In genomic region chr11:44695169-44695833, GRCh38 we compare ENCODE assay signal across 16 cellular contexts. TPM values are rescaled to one million over a fixed set of nuclear protein-coding genes. Genes with fewer than 3 reads are reported as not detected.
DNase-seq lines count a peak whose midpoint lies in the region; ATAC-seq and TF ChIP-seq lines count a peak whose summit lies in the region.
"Had no signal": no experiment of that assay in that cellular context is flagged by ENCODE, and none has a peak within 500 bp of the region (broad histone marks: within the 10 kb centered on the region; RNA-seq: fewer than 3 reads in every experiment).

No MANE protein-coding gene starts in this region.

- TF ChIP-seq CTCF in A673 (conservative IDR thresholded peaks at IDR 0.05; ENCODE audit: low read depth, low read length) (no peak), GM23338 (conservative IDR thresholded peaks at IDR 0.05; ENCODE audit: low read depth in 2 of 2) (no peak), BE2C (IDR thresholded peaks at IDR 0.05; ENCODE audit: low read depth, low read length) (no peak), ovary (IDR thresholded peaks at IDR 0.05) (no peak)

- no peak overlapping the region for H3K27ac Mint-ChIP-seq in GM23338

- H2AFZ ChIP-seq in GM23338 = peak overlapping the region; percentile 63; the same call in 1 of the 2 replicates

- DNase-seq in A673 (ENCODE audit: low spot score) = peak; percentile 35
- no peak for DNase-seq in GM23338 (ENCODE audit: low spot score)
- peak; percentile 45 for DNase-seq in SK-N-DZ (ENCODE audit: low spot score)
- peak; percentile 58 for DNase-seq in ecto neural progenitor cell (ENCODE audit: low spot score)
- DNase-seq in BE2C = no peak
- no peak for DNase-seq in NK-92 (lab: John Stamatoyannopoulos, UW; ENCODE audit: unreplicated experiment)
- no peak for DNase-seq in ovary
- DNase-seq: ACHN, AML-193, Calu3, DMS79, KBM-7, NCI-H1417 treated with DMSO at 0.1 percent for 48 hours, NCI-H1930, NCI-H446 treated with DMSO at 0.1 percent for 48 hours had no signal

- H3K36me3 Mint-ChIP-seq in GM23338 (ENCODE audit: low read depth) = no peaks in the 10 kb centered on the region

- H3K27me3 ChIP-seq in A673 (replicated peaks; ENCODE audit: insufficient read depth, low read depth, low read length, poor library complexity) (no peaks in the 10 kb centered on the region), GM23338 (ENCODE audit: insufficient read depth) (no peaks in the 10 kb centered on the region), BE2C (no peaks in the 10 kb centered on the region), ovary (no peaks in the 10 kb centered on the region)

- CTCF ChIA-PET in A673 (lab: Charles Lee) = no interaction called here

- H3K4me1 Mint-ChIP-seq in GM23338 = peaks cover 4% of the 10 kb centered on the region

- peaks cover 1% of the 10 kb centered on the region for H3K27me3 Mint-ChIP-seq in GM23338 (ENCODE audit: insufficient read depth, low read depth, poor library complexity)

- H3K4me3 Mint-ChIP-seq in GM23338 = no peak overlapping the region

- H3K4me3 ChIP-seq in A673 (ENCODE audit: low read depth, low read length, poor library complexity, severe bottlenecking) = no peak overlapping the region
- H3K4me3 ChIP-seq in GM23338 = no peak overlapping the region
- H3K4me3 ChIP-seq in BE2C (ENCODE audit: low read depth, low read length) = no peak overlapping the region
- H3K4me3 ChIP-seq in ovary = no peak overlapping the region

- BruUV-seq in A673 (replicated peaks; lab: Mats Ljungman, UMichigan) = no TSS peak

- H3K36me3 ChIP-seq in A673 (ENCODE audit: insufficient read depth, low read length, poor library complexity, severe bottlenecking) (no peaks in the 10 kb centered on the region), GM23338 (ENCODE audit: insufficient read depth) (no peaks in the 10 kb centered on the region), BE2C (no peaks in the 10 kb centered on the region), ovary (no peaks in the 10 kb centered on the region)

- 71 to 77% (median 71%) methylated on average over 4 of the region's 4 CpGs for WGBS in ovary, 3 donors

- H3K4me2 ChIP-seq in GM23338 = no peak overlapping the region

- H3K79me2 ChIP-seq in GM23338 (replicated peaks; ENCODE audit: insufficient read depth) = no peaks in the 10 kb centered on the region

- no peak for TF ChIP-seq EP300 in ovary (IDR thresholded peaks at IDR 0.05)

- H3K9me3 ChIP-seq in A673 (ENCODE audit: low read depth, low read length, poor library complexity, severe bottlenecking) = no peaks in the 10 kb centered on the region
- no peaks in the 10 kb centered on the region for H3K9me3 ChIP-seq in BE2C
- H3K9me3 ChIP-seq in ovary = no peaks in the 10 kb centered on the region

- no peaks in the 10 kb centered on the region for H3F3A ChIP-seq in GM23338 (replicated peaks; ENCODE audit: low read depth)

- no peaks in the 10 kb centered on the region for H3K9me3 Mint-ChIP-seq in GM23338

- no peak for TF ChIP-seq POLR2A in ovary (IDR thresholded peaks at IDR 0.05)

- no peaks in the 10 kb centered on the region for H4K20me1 ChIP-seq in GM23338 (replicated peaks; ENCODE audit: insufficient read depth)

- no peak overlapping the region for H3K27ac ChIP-seq in A673 (ENCODE audit: low read depth, low read length, poor library complexity, severe bottlenecking)
- no peak overlapping the region for H3K27ac ChIP-seq in GM23338 (ENCODE audit: low read depth)
- H3K27ac ChIP-seq in ovary = no peak overlapping the region

- POLR2A ChIA-PET in A673 (lab: Charles Lee; ENCODE audit: low non-redundant PET) = no interaction called here

- intact Hi-C loops in A673 (cut with micrococcal nuclease; ENCODE audit: unreplicated experiment) = no loop called here
- intact Hi-C loops in ovary (cut with DNase I) = no loop called here

- ATAC-seq in GM23338 (no peak), HG02852 (IDR thresholded peaks at IDR 0.05; ENCODE audit: unreplicated experiment) (no peak)

- H3K4me1 ChIP-seq in A673 (ENCODE audit: insufficient read depth, low read length, poor library complexity, severe bottlenecking) = no peaks in the 10 kb centered on the region
- no peaks in the 10 kb centered on the region for H3K4me1 ChIP-seq in GM23338 (ENCODE audit: insufficient read depth)
- peaks cover 14% of the 10 kb centered on the region for H3K4me1 ChIP-seq in BE2C
- H3K4me1 ChIP-seq in ovary (ENCODE audit: insufficient read depth) = no peaks in the 10 kb centered on the region

- no peaks in the 10 kb centered on the region for H3K9me2 ChIP-seq in GM23338 (ENCODE audit: insufficient read depth)

TF ChIP-seq in GM23338, 12 proteins besides CTCF, POLR2A, EP300 and RAD21 (continues in another document):
- no peak for TF ChIP-seq ZNF114 (CRISPR knock-in tag; IDR thresholded peaks at IDR 0.05)
- no peak for TF ChIP-seq STAT1 (IDR thresholded peaks at IDR 0.05; ENCODE audit: unreplicated experiment)
- TF ChIP-seq ETS1 (IDR thresholded peaks at IDR 0.05) = no peak
- TF ChIP-seq JUNB (IDR thresholded peaks at IDR 0.05; ENCODE audit: unreplicated experiment) = no peak
- no peak for TF ChIP-seq POLR2AphosphoS5 (IDR thresholded peaks at IDR 0.05; ENCODE audit: low read depth)
- no peak for TF ChIP-seq NANOG (IDR thresholded peaks at IDR 0.05; ENCODE audit: borderline replicate concordance)
- no peak for TF ChIP-seq CREB1 (CRISPR knock-in tag; IDR thresholded peaks at IDR 0.05; ENCODE audit: low read depth)
- TF ChIP-seq EZH2phosphoT487 (IDR thresholded peaks at IDR 0.05; ENCODE audit: unreplicated experiment) = no peak
- no peak for TF ChIP-seq EZH2 (IDR thresholded peaks at IDR 0.05; ENCODE audit: low read depth, unreplicated experiment)
- TF ChIP-seq ZNF331 (CRISPR knock-in tag; IDR thresholded peaks at IDR 0.05; ENCODE audit: low read depth) = no peak
- TF ChIP-seq REST (IDR thresholded peaks at IDR 0.05; ENCODE audit: unreplicated experiment) = no peak

RNA-seq across cellular contexts. Expression of gene TSPAN18, which starts 31.5 kb away (rescaled TPM):
- 2.8 and 5.8 TPM in 2 replicates for total RNA-seq in A673 (2021)
- total RNA-seq in GM23338 (2014; rRNA removed; shearing (Covaris generic)) = 10.6 and 12.0 TPM in 2 replicates
- polyA plus RNA-seq in GM23338 (2016; fragmentation: Nextera tagmentation; extraction: Ambion mirVana) = 5.8 and 6.0 TPM in 2 replicates
- polyA plus RNA-seq in SK-N-DZ (2014; cell fraction: cytosol; rRNA removed) = 9.8 and 15.7 TPM in 2 replicates
- polyA plus RNA-seq in SK-N-DZ (2014; cell fraction: nucleus; rRNA removed) = 6.9 and 15.7 TPM in 2 replicates
- 12.5 TPM for polyA plus RNA-seq in BE2C (2012; ENCODE audit: insufficient read depth, insufficient read length, low read depth)
- 10 to 100 TPM in 4 of 7 donors, 1 to 10 TPM in 3; 2.1 to 25.1 (median 14.4) TPM for total RNA-seq in ovary
- 10 to 100 TPM; 11.6 to 35.3 TPM for polyA plus RNA-seq in ovary
- total RNA-seq: Calu3 had no signal

Comparison
In these comparisons a context has a peak if more than half of its experiments do, and no peak if none do; other contexts are left out.
1. DNase-seq: peak in A673 (single experiment), SK-N-DZ (single experiment) and ecto neural progenitor cell (single experiment); none in GM23338 (single experiment), BE2C (single experiment), NK-92 (single experiment) and ovary (0 of 5).